1 cellular context compared by ENCODE assay signal in genomic region chr19:10544753-10545251, GRCh38.
TF ChIP-seq lines count a peak whose summit lies in the region.

No MANE protein-coding gene starts in this region.

TF ChIP-seq in HepG2, 621 proteins besides CTCF, POLR2A, EP300 and RAD21 (continued from another document and continues in another):
- TF ChIP-seq HNF4A (CRISPR knock-in tag; IDR thresholded peaks at IDR 0.05): peak; percentile 23; the same call in 1 of the 2 replicates
- TF ChIP-seq, protein P1, sequence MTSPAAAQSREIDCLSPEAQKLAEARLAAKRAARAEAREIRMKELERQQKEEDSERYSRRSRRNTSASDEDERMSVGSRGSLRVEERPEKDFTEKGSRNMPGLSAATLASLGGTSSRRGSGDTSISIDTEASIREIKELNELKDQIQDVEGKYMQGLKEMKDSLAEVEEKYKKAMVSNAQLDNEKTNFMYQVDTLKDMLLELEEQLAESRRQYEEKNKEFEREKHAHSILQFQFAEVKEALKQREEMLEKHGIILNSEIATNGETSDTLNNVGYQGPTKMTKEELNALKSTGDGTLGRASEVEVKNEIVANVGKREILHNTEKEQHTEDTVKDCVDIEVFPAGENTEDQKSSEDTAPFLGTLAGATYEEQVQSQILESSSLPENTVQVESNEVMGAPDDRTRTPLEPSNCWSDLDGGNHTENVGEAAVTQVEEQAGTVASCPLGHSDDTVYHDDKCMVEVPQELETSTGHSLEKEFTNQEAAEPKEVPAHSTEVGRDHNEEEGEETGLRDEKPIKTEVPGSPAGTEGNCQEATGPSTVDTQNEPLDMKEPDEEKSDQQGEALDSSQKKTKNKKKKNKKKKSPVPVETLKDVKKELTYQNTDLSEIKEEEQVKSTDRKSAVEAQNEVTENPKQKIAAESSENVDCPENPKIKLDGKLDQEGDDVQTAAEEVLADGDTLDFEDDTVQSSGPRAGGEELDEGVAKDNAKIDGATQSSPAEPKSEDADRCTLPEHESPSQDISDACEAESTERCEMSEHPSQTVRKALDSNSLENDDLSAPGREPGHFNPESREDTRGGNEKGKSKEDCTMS (CRISPR knock-in tag; conservative IDR thresholded peaks at IDR 0.05): no peak
- no peak for TF ChIP-seq MATR3 (CRISPR knock-in tag; IDR thresholded peaks at IDR 0.05)
- no peak for TF ChIP-seq NRL (CRISPR knock-in tag; IDR thresholded peaks at IDR 0.05; ENCODE audit: borderline replicate concordance)
- no peak for TF ChIP-seq ZNF737 (CRISPR knock-in tag; IDR thresholded peaks at IDR 0.05; ENCODE audit: borderline replicate concordance)
- no peak for TF ChIP-seq ZNF501 (CRISPR knock-in tag; IDR thresholded peaks at IDR 0.05)
- no peak for TF ChIP-seq ZNF790 (CRISPR knock-in tag; IDR thresholded peaks at IDR 0.05; ENCODE audit: borderline replicate concordance)
- no peak for TF ChIP-seq BRF2 (CRISPR knock-in tag; IDR thresholded peaks at IDR 0.05)
- no peak for TF ChIP-seq MEIS2 (CRISPR knock-in tag; IDR thresholded peaks at IDR 0.05)
- TF ChIP-seq TOE1 (CRISPR knock-in tag; IDR thresholded peaks at IDR 0.05): no peak
- TF ChIP-seq ZNF350 (CRISPR knock-in tag; IDR thresholded peaks at IDR 0.05; ENCODE audit: borderline replicate concordance, low read depth): peak; percentile 61; the same call in 1 of the 2 replicates
- no peak for TF ChIP-seq MAFG (CRISPR knock-in tag; IDR thresholded peaks at IDR 0.05)
- TF ChIP-seq, protein P2, sequence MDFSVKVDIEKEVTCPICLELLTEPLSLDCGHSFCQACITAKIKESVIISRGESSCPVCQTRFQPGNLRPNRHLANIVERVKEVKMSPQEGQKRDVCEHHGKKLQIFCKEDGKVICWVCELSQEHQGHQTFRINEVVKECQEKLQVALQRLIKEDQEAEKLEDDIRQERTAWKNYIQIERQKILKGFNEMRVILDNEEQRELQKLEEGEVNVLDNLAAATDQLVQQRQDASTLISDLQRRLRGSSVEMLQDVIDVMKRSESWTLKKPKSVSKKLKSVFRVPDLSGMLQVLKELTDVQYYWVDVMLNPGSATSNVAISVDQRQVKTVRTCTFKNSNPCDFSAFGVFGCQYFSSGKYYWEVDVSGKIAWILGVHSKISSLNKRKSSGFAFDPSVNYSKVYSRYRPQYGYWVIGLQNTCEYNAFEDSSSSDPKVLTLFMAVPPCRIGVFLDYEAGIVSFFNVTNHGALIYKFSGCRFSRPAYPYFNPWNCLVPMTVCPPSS (IDR thresholded peaks at IDR 0.05): no peak
- TF ChIP-seq ZBTB49 (CRISPR knock-in tag; IDR thresholded peaks at IDR 0.05; ENCODE audit: borderline replicate concordance): no peak
- TF ChIP-seq, protein P3, sequence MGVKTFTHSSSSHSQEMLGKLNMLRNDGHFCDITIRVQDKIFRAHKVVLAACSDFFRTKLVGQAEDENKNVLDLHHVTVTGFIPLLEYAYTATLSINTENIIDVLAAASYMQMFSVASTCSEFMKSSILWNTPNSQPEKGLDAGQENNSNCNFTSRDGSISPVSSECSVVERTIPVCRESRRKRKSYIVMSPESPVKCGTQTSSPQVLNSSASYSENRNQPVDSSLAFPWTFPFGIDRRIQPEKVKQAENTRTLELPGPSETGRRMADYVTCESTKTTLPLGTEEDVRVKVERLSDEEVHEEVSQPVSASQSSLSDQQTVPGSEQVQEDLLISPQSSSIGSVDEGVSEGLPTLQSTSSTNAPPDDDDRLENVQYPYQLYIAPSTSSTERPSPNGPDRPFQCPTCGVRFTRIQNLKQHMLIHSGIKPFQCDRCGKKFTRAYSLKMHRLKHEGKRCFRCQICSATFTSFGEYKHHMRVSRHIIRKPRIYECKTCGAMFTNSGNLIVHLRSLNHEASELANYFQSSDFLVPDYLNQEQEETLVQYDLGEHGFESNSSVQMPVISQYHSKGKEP (CRISPR knock-in tag; IDR thresholded peaks at IDR 0.05): no peak
- no peak for TF ChIP-seq RORA (CRISPR knock-in tag; IDR thresholded peaks at IDR 0.05)
- 0 out of 2 replicates have a peak, but pooled peaks have one; percentile 30 for TF ChIP-seq SAFB2 (CRISPR knock-in tag; IDR thresholded peaks at IDR 0.05; ENCODE audit: borderline replicate concordance, low read depth)
- no peak for TF ChIP-seq GTF2F1 (IDR thresholded peaks at IDR 0.05; ENCODE audit: low read length)
- no peak for TF ChIP-seq HNF4G (IDR thresholded peaks at IDR 0.05; ENCODE audit: borderline replicate concordance, low read depth, low read length)
- TF ChIP-seq HNF4G (CRISPR knock-in tag; IDR thresholded peaks at IDR 0.05; ENCODE audit: borderline replicate concordance, low read depth): no peak
- TF ChIP-seq, protein P4, sequence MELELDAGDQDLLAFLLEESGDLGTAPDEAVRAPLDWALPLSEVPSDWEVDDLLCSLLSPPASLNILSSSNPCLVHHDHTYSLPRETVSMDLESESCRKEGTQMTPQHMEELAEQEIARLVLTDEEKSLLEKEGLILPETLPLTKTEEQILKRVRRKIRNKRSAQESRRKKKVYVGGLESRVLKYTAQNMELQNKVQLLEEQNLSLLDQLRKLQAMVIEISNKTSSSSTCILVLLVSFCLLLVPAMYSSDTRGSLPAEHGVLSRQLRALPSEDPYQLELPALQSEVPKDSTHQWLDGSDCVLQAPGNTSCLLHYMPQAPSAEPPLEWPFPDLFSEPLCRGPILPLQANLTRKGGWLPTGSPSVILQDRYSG (CRISPR knock-in tag; IDR thresholded peaks at IDR 0.05): no peak
- TF ChIP-seq ZNF770 (CRISPR knock-in tag; IDR thresholded peaks at IDR 0.05): no peak
- TF ChIP-seq ETV6 (CRISPR knock-in tag; conservative IDR thresholded peaks at IDR 0.05): no peak
- no peak for TF ChIP-seq RFXANK (CRISPR knock-in tag; IDR thresholded peaks at IDR 0.05)
- TF ChIP-seq ATM (IDR thresholded peaks at IDR 0.05; ENCODE audit: borderline replicate concordance): no peak
- TF ChIP-seq ZKSCAN1 (IDR thresholded peaks at IDR 0.05; ENCODE audit: low read length): no peak
- peak; percentile 83 for TF ChIP-seq ZNF629 (CRISPR knock-in tag; conservative IDR thresholded peaks at IDR 0.05)
- peak; percentile 46 for TF ChIP-seq MAFF (IDR thresholded peaks at IDR 0.05; ENCODE audit: low read depth, low read length)
- TF ChIP-seq, protein P5, sequence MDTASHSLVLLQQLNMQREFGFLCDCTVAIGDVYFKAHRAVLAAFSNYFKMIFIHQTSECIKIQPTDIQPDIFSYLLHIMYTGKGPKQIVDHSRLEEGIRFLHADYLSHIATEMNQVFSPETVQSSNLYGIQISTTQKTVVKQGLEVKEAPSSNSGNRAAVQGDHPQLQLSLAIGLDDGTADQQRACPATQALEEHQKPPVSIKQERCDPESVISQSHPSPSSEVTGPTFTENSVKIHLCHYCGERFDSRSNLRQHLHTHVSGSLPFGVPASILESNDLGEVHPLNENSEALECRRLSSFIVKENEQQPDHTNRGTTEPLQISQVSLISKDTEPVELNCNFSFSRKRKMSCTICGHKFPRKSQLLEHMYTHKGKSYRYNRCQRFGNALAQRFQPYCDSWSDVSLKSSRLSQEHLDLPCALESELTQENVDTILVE (CRISPR knock-in tag; IDR thresholded peaks at IDR 0.05): no peak
- TF ChIP-seq GPN1 (CRISPR knock-in tag; IDR thresholded peaks at IDR 0.05; ENCODE audit: borderline replicate concordance): no peak
- TF ChIP-seq, protein P6, sequence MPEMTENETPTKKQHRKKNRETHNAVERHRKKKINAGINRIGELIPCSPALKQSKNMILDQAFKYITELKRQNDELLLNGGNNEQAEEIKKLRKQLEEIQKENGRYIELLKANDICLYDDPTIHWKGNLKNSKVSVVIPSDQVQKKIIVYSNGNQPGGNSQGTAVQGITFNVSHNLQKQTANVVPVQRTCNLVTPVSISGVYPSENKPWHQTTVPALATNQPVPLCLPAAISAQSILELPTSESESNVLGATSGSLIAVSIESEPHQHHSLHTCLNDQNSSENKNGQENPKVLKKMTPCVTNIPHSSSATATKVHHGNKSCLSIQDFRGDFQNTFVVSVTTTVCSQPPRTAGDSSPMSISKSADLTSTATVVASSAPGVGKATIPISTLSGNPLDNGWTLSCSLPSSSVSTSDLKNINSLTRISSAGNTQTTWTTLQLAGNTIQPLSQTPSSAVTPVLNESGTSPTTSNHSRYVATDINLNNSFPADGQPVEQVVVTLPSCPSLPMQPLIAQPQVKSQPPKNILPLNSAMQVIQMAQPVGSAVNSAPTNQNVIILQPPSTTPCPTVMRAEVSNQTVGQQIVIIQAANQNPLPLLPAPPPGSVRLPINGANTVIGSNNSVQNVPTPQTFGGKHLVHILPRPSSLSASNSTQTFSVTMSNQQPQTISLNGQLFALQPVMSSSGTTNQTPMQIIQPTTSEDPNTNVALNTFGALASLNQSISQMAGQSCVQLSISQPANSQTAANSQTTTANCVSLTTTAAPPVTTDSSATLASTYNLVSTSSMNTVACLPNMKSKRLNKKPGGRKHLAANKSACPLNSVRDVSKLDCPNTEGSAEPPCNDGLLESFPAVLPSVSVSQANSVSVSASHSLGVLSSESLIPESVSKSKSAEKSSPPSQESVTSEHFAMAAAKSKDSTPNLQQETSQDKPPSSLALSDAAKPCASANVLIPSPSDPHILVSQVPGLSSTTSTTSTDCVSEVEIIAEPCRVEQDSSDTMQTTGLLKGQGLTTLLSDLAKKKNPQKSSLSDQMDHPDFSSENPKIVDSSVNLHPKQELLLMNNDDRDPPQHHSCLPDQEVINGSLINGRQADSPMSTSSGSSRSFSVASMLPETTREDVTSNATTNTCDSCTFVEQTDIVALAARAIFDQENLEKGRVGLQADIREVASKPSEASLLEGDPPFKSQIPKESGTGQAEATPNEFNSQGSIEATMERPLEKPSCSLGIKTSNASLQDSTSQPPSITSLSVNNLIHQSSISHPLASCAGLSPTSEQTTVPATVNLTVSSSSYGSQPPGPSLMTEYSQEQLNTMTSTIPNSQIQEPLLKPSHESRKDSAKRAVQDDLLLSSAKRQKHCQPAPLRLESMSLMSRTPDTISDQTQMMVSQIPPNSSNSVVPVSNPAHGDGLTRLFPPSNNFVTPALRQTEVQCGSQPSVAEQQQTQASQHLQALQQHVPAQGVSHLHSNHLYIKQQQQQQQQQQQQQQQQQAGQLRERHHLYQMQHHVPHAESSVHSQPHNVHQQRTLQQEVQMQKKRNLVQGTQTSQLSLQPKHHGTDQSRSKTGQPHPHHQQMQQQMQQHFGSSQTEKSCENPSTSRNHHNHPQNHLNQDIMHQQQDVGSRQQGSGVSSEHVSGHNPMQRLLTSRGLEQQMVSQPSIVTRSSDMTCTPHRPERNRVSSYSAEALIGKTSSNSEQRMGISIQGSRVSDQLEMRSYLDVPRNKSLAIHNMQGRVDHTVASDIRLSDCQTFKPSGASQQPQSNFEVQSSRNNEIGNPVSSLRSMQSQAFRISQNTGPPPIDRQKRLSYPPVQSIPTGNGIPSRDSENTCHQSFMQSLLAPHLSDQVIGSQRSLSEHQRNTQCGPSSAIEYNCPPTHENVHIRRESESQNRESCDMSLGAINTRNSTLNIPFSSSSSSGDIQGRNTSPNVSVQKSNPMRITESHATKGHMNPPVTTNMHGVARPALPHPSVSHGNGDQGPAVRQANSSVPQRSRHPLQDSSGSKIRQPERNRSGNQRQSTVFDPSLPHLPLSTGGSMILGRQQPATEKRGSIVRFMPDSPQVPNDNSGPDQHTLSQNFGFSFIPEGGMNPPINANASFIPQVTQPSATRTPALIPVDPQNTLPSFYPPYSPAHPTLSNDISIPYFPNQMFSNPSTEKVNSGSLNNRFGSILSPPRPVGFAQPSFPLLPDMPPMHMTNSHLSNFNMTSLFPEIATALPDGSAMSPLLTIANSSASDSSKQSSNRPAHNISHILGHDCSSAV (CRISPR knock-in tag; IDR thresholded peaks at IDR 0.05; ENCODE audit: borderline replicate concordance): no peak
- TF ChIP-seq SMARCE1 (IDR thresholded peaks at IDR 0.05; ENCODE audit: borderline replicate concordance): no peak
- no peak for TF ChIP-seq MYC (CRISPR knock-in tag; IDR thresholded peaks at IDR 0.05; ENCODE audit: borderline replicate concordance)
- TF ChIP-seq CENPBD1 (CRISPR knock-in tag; IDR thresholded peaks at IDR 0.05; ENCODE audit: borderline replicate concordance, low read depth): no peak
